26 cellular contexts compared by ENCODE assay signal in genomic region chr12:15646586-15646985, GRCh38.
"Had no signal": no experiment of that assay in that cellular context is flagged by ENCODE, and none has a peak within 500 bp of the region (broad histone marks: within the 10 kb centered on the region; RNA-seq: fewer than 3 reads in every experiment).

No MANE protein-coding gene starts in this region.

- H3K27me3 ChIP-seq: esophagus squamous epithelium, gastrocnemius medialis, right atrium auricular region, spleen, tibial nerve, upper lobe of left lung had no signal

- FAIRE-seq: endometrium, kidney, urothelium cell line had no signal

- H3K36me3 Mint-ChIP-seq: memory B cell; natural killer cell; stimulated activated naive B cell treated with anti-CD40 and anti-IgM and Interleukin-4, amounts not matched to agents 10 μg/mL and 1 μg/mL and 100 μg/mL, for 72 hours had no signal

- H3K4me1 ChIP-seq: esophagus squamous epithelium, gastrocnemius medialis, parathyroid adenoma, prostate gland, right atrium auricular region, spleen, tibial nerve, upper lobe of left lung had no signal

- H3K27ac ChIP-seq: esophagus squamous epithelium, gastrocnemius medialis, parathyroid adenoma, prostate gland, right atrium auricular region, spleen, thoracic aorta, tibial nerve, upper lobe of left lung had no signal

- ATAC-seq: effector memory CD8-positive, alpha-beta T cell; gastrocnemius medialis; left lobe of liver; natural killer cell; sciatic nerve; stimulated activated naive B cell treated with anti-CD40 and anti-IgM and Interleukin-4, amounts not matched to agents 10 μg/mL and 1 μg/mL and 100 μg/mL, for 72 hours had no signal

- H2AFZ ChIP-seq: parathyroid adenoma had no signal

- H3K79me2 ChIP-seq: parathyroid adenoma had no signal

- H3K27me3 Mint-ChIP-seq: memory B cell; stimulated activated naive CD8-positive, alpha-beta T cell treated with anti-CD3 and anti-CD28 coated beads, Interleukin-15, Interleukin-2, amounts not matched to agents 100 ng/mL and 50 ng/mL, for 24 hours had no signal

- DNase-seq: effector memory CD8-positive, alpha-beta T cell; erythroblast; esophagus squamous epithelium; foreskin fibroblast; gastrocnemius medialis; head of caudate nucleus; kidney; natural killer cell; occipital lobe; spleen; stimulated activated CD4-positive, alpha-beta T cell treated with anti-CD3 and anti-CD28 coated beads, Interleukin-2, amount 100 ng/mL, for 48 hours; stimulated activated naive B cell treated with anti-CD40 and anti-IgM and Interleukin-4, amounts not matched to agents 10 μg/mL and 1 μg/mL and 100 μg/mL, for 72 hours; upper lobe of left lung had no signal

- H3K4me3 Mint-ChIP-seq: effector memory CD8-positive, alpha-beta T cell; memory B cell; natural killer cell; stimulated activated naive B cell treated with anti-CD40 and anti-IgM and Interleukin-4, amounts not matched to agents 10 μg/mL and 1 μg/mL and 100 μg/mL, for 72 hours; stimulated activated naive CD8-positive, alpha-beta T cell treated with anti-CD3 and anti-CD28 coated beads, Interleukin-15, Interleukin-2, amounts not matched to agents 100 ng/mL and 50 ng/mL, for 24 hours had no signal

- H3K9me3 Mint-ChIP-seq: effector memory CD8-positive, alpha-beta T cell; memory B cell; natural killer cell; stimulated activated naive B cell treated with anti-CD40 and anti-IgM and Interleukin-4, amounts not matched to agents 10 μg/mL and 1 μg/mL and 100 μg/mL, for 72 hours; stimulated activated naive CD8-positive, alpha-beta T cell treated with anti-CD3 and anti-CD28 coated beads, Interleukin-15, Interleukin-2, amounts not matched to agents 100 ng/mL and 50 ng/mL, for 24 hours had no signal

- H3K27ac Mint-ChIP-seq: effector memory CD8-positive, alpha-beta T cell; memory B cell; natural killer cell; stimulated activated naive B cell treated with anti-CD40 and anti-IgM and Interleukin-4, amounts not matched to agents 10 μg/mL and 1 μg/mL and 100 μg/mL, for 72 hours; stimulated activated naive CD8-positive, alpha-beta T cell treated with anti-CD3 and anti-CD28 coated beads, Interleukin-15, Interleukin-2, amounts not matched to agents 100 ng/mL and 50 ng/mL, for 24 hours had no signal

- H3K36me3 ChIP-seq: gastrocnemius medialis, prostate gland had no signal

- H3K4me1 Mint-ChIP-seq: memory B cell; natural killer cell; stimulated activated naive B cell treated with anti-CD40 and anti-IgM and Interleukin-4, amounts not matched to agents 10 μg/mL and 1 μg/mL and 100 μg/mL, for 72 hours had no signal

- H3K4me3 ChIP-seq: coronary artery, esophagus squamous epithelium, gastrocnemius medialis, lung, prostate gland, right atrium auricular region, spleen, thoracic aorta, tibial nerve, upper lobe of left lung had no signal

- H3K9me3 ChIP-seq: esophagus squamous epithelium, gastrocnemius medialis, prostate gland, right atrium auricular region, spleen, thoracic aorta, tibial nerve, upper lobe of left lung had no signal
